In genomic region chr2:21042958-21043743, GRCh38 we compare ENCODE assay signal across 8 cellular contexts. TPM values are rescaled to one million over a fixed set of nuclear protein-coding genes. Genes with fewer than 3 reads are reported as not detected.
A peak's percentile ranks its signal among the peaks of the same experiment; 100 is the strongest.
DNase-seq lines count a peak whose midpoint lies in the region; ATAC-seq and TF ChIP-seq lines count a peak whose summit lies in the region.

No MANE protein-coding gene starts in this region.

- no peaks in the 10 kb centered on the region for H3K27me3 ChIP-seq in adipocyte (replicated peaks; ENCODE audit: control insufficient read depth, insufficient read depth, low read length)

- DNase-seq in Calu3 (peak; percentile 68), HS-5 (ENCODE audit: low read depth) (peak; percentile 5), adipocyte (ENCODE audit: low read depth) (peak; percentile 79), left ventricle myocardium superior (peak; percentile 79), putamen (ENCODE audit: low spot score) (peak; percentile 24), NCI-H128 (lab: John Stamatoyannopoulos, UW; ENCODE audit: unreplicated experiment) (no peak)

- CTCF ChIA-PET in Calu3 (lab: Charles Lee) = interaction anchor here (0.5 to 0.6 kb wide), 2 partner anchors 122 to 274 kb away, joined by 3 read pairs; no protein-coding TSS in a partner anchor

- no peaks in the 10 kb centered on the region for H3K36me3 ChIP-seq in adipocyte (ENCODE audit: control insufficient read depth, insufficient read depth, low read length, severe bottlenecking)

- intact Hi-C loops in Calu3 (cut with micrococcal nuclease; ENCODE audit: unreplicated experiment) = loop anchor here (1.0 kb wide), 3 partner anchors 75 to 274 kb away; no protein-coding TSS in a partner anchor
- intact Hi-C loops in left ventricle myocardium superior (cut with micrococcal nuclease) = loop anchor here (5.0 kb wide), 1 partner anchor 274 kb away; no protein-coding TSS in a partner anchor

- TF ChIP-seq CTCF in Calu3 (IDR thresholded peaks at IDR 0.05; ENCODE audit: unreplicated experiment) = peak; percentile 95

- peaks cover 7% of the 10 kb centered on the region for H3K4me1 Mint-ChIP-seq in Calu3 (ENCODE audit: low read depth, unreplicated experiment)

- ATAC-seq in GM19438 (IDR thresholded peaks at IDR 0.05; ENCODE audit: low read depth, unreplicated experiment) (peak; percentile 78), SK-N-SH treated with all-trans-retinoic acid at 6 μM for 48 hours (peak; percentile 81), left ventricle myocardium superior (peak; percentile 69)

- peaks cover 100% of the 10 kb centered on the region for H3K27me3 Mint-ChIP-seq in Calu3 (ENCODE audit: unreplicated experiment)

- H3K9ac ChIP-seq in adipocyte (ENCODE audit: low read length) = peak overlapping the region; percentile 57

- peak overlapping the region; percentile 19 for H3K4me3 Mint-ChIP-seq in Calu3 (ENCODE audit: low read depth, unreplicated experiment)

- no TSS peak for BruUV-seq in Calu3 (replicated peaks; lab: Mats Ljungman, UMichigan)

- H3K27ac Mint-ChIP-seq in Calu3 (ENCODE audit: unreplicated experiment) = no peak overlapping the region

- peak overlapping the region; percentile 21 for H3K4me3 ChIP-seq in adipocyte (ENCODE audit: low read length)

- H3K4me1 ChIP-seq in adipocyte (ENCODE audit: control insufficient read depth, insufficient read depth, low read length) = peaks cover 42% of the 10 kb centered on the region

- H3K9me3 ChIP-seq in adipocyte (ENCODE audit: control insufficient read depth, low read length) = no peaks in the 10 kb centered on the region

- no peaks in the 10 kb centered on the region for H3K36me3 Mint-ChIP-seq in Calu3 (ENCODE audit: insufficient read depth, unreplicated experiment)

- no peaks in the 10 kb centered on the region for H3K9me3 Mint-ChIP-seq in Calu3 (ENCODE audit: low read depth, unreplicated experiment)

TF ChIP-seq in SK-N-SH treated with all-trans-retinoic acid at 6 μM for 48 hours, 23 proteins besides CTCF, POLR2A, EP300 and RAD21:
- peak; percentile 32; the same call in 1 of the 2 replicates for TF ChIP-seq TCF4 (CRISPR knock-in tag; IDR thresholded peaks at IDR 0.05; ENCODE audit: borderline replicate concordance)
- no peak for TF ChIP-seq GLIS3 (CRISPR knock-in tag; IDR thresholded peaks at IDR 0.05)
TF ChIP-seq in SK-N-SH treated with all-trans-retinoic acid at 6 μM for 48 hours: peak in this region for 1.

RNA-seq across cellular contexts. Expression of gene APOB, which starts 0.7 kb away (rescaled TPM):
- total RNA-seq in Calu3 (2022) (0.05 TPM in 2 replicates), left ventricle myocardium superior (9.7 TPM)

Comparison
In these comparisons a context has a peak if more than half of its experiments do, and no peak if none do; other contexts are left out.
1. RNA of gene APOB, which starts 0.7 kb away (total RNA-seq): 9.7 TPM in left ventricle myocardium superior (single experiment); 0.05 TPM in Calu3; every median in the first group is over 10 times any median in the second.
2. Peak in every context shown above with its lines, with median percentiles within 50 percentile points of each other: ATAC-seq.